Comparison of ENCODE assay signal across 10 cellular contexts in genomic region chr4:185513489-185514181, GRCh38. TPM values are rescaled to one million over a fixed set of nuclear protein-coding genes. Genes with fewer than 3 reads are reported as not detected.
DNase-seq lines count a peak whose midpoint lies in the region; ATAC-seq and TF ChIP-seq lines count a peak whose summit lies in the region.
"Had no signal": no experiment of that assay in that cellular context is flagged by ENCODE, and none has a peak within 500 bp of the region (broad histone marks: within the 10 kb centered on the region; RNA-seq: fewer than 3 reads in every experiment).

No MANE protein-coding gene starts in this region.

- H3K4me1 Mint-ChIP-seq in endodermal cell, result peaks cover 6% of the 10 kb centered on the region

- TF ChIP-seq POLR2A in body of pancreas (IDR thresholded peaks at IDR 0.05), result no peak

- peak overlapping the region in 1 of 2 donors; percentile 77 for H3K9ac ChIP-seq in liver (ENCODE audit: low read depth in 1 of 2, low read length in 2 of 2)
- H3K9ac ChIP-seq in endodermal cell (ENCODE audit: extremely low read depth, low read length, poor library complexity, severe bottlenecking), result no peak overlapping the region

- no peaks in the 10 kb centered on the region for H3K9me3 ChIP-seq in body of pancreas
- H3K9me3 ChIP-seq in liver (ENCODE audit: control insufficient read depth in 4 of 4, low read length in 3 of 4), result no peaks in the 10 kb centered on the region
- no peaks in the 10 kb centered on the region for H3K9me3 ChIP-seq in endodermal cell (ENCODE audit: control insufficient read depth, low read length)

- no peak for TF ChIP-seq CTCF in body of pancreas (IDR thresholded peaks at IDR 0.05)
- TF ChIP-seq CTCF in liver (IDR thresholded peaks at IDR 0.05; ENCODE audit: low read depth, low read length, missing input control), result no peak
- no peak for TF ChIP-seq CTCF in endodermal cell (conservative IDR thresholded peaks at IDR 0.05)

- no peak overlapping the region for H3K27ac Mint-ChIP-seq in endodermal cell
- H3K27ac Mint-ChIP-seq: stimulated activated naive CD8-positive, alpha-beta T cell treated with anti-CD3 and anti-CD28 coated beads, Interleukin-15, Interleukin-2, amounts not matched to agents 100 ng/mL and 50 ng/mL, for 24 hours had no signal

- H3K27ac ChIP-seq in body of pancreas (peak overlapping the region in 3 of 4 donors; percentile 2 to 35 (median 21)), liver (ENCODE audit: low read depth in 1 of 2, low read length in 2 of 2) (peak overlapping the region; percentile 10 to 80), endodermal cell (ENCODE audit: low read depth, low read length) (no peak overlapping the region)

- H3K4me1 ChIP-seq in body of pancreas, result peaks cover 22% of the 10 kb centered on the region
- peaks cover 0 to 15% (median 8%) of the 10 kb centered on the region in 4 donors for H3K4me1 ChIP-seq in liver (ENCODE audit: control insufficient read depth in 4 of 4, insufficient read depth in 4 of 4, low read length in 3 of 4)
- no peaks in the 10 kb centered on the region for H3K4me1 ChIP-seq in endodermal cell (ENCODE audit: control insufficient read depth, insufficient read depth, low read length)

- H3K27me3 ChIP-seq in body of pancreas (no peaks in the 10 kb centered on the region), liver (ENCODE audit: control insufficient read depth in 4 of 4, insufficient read depth in 4 of 4, low read length in 3 of 4) (no peaks in the 10 kb centered on the region), endodermal cell (ENCODE audit: control insufficient read depth, insufficient read depth, low read length, poor library complexity, severe bottlenecking) (no peaks in the 10 kb centered on the region)

- H3K27me3 Mint-ChIP-seq in endodermal cell (ENCODE audit: insufficient read depth), result peaks cover 4% of the 10 kb centered on the region

- H3K4me3 ChIP-seq in body of pancreas (no peak overlapping the region), liver (ENCODE audit: low read depth in 1 of 3, low read length in 3 of 3) (no peak overlapping the region), endodermal cell (ENCODE audit: low read length) (no peak overlapping the region)

- H3K4me3 Mint-ChIP-seq in endodermal cell, result no peak overlapping the region
- H3K4me3 Mint-ChIP-seq: stimulated activated naive CD8-positive, alpha-beta T cell treated with anti-CD3 and anti-CD28 coated beads, Interleukin-15, Interleukin-2, amounts not matched to agents 100 ng/mL and 50 ng/mL, for 24 hours had no signal

- ATAC-seq in body of pancreas, result peak; percentile 71
- ATAC-seq in HG03469 (IDR thresholded peaks at IDR 0.05; ENCODE audit: unreplicated experiment), result no peak
- ATAC-seq in GM18511 (IDR thresholded peaks at IDR 0.05; ENCODE audit: unreplicated experiment), result no peak

- H3K36me3 ChIP-seq in body of pancreas (replicated peaks in 1 of 2; ENCODE audit: insufficient read depth in 1 of 2, low read depth in 2 of 2), result no peaks in the 10 kb centered on the region
- H3K36me3 ChIP-seq in liver (ENCODE audit: control insufficient read depth in 4 of 4, insufficient read depth in 3 of 4, low read depth in 1 of 4, low read length in 3 of 4), result no peaks in the 10 kb centered on the region
- peaks cover 17% of the 10 kb centered on the region for H3K36me3 ChIP-seq in endodermal cell (ENCODE audit: control insufficient read depth, insufficient read depth, low read length)

- no peaks in the 10 kb centered on the region for H3K9me3 Mint-ChIP-seq in endodermal cell

- 28 to 46% methylated on average over 10 of the region's 10 CpGs for WGBS in body of pancreas, 2 donors
- 17% methylated on average over 10 of the region's 10 CpGs for WGBS in liver
- WGBS in endodermal cell (ENCODE audit: insufficient coverage in 1 of 2, insufficient read length in 1 of 2), 2 experiments, result 93 to 96% methylated on average over 7 to 10 of the region's 10 CpGs

- DNase-seq in Ammon's horn (ENCODE audit: low spot score) (peak; percentile 16), HuH-7 (ENCODE audit: low spot score) (peak; percentile 16), body of pancreas (peak; percentile 27 to 61 (median 52)), endodermal cell (no peak)
- DNase-seq in stimulated activated CD4-positive, alpha-beta T cell treated with anti-CD3 and anti-CD28 coated beads, Interleukin-4, amount 100 ng/mL, for 1 hour, result no peak
- DNase-seq: activated CD8-positive, alpha-beta memory T cell treated with anti-CD3 and anti-CD28 coated beads, Interleukin-2, amount 50 U/mL, for 4 hours had no signal

- no peaks in the 10 kb centered on the region for H3K36me3 Mint-ChIP-seq in endodermal cell (ENCODE audit: low read depth)

- TF ChIP-seq RAD21 in liver (IDR thresholded peaks at IDR 0.05), result peak; percentile 28 to 31

- intact Hi-C loops in body of pancreas (cut with DNase I), result no loop called here

TF ChIP-seq in liver, 16 proteins besides CTCF, POLR2A, EP300 and RAD21:
- TF ChIP-seq ATF3 (IDR thresholded peaks at IDR 0.05) (no peak), FOXA1 (IDR thresholded peaks at IDR 0.05) (peak; percentile 93), REST (IDR thresholded peaks at IDR 0.05) (peak; percentile 77), YY1 (IDR thresholded peaks at IDR 0.05) (peak; percentile 70), HNF4A (conservative IDR thresholded peaks at IDR 0.05) (peak; percentile 83 to 88), SP1 (IDR thresholded peaks at IDR 0.05) (peak; percentile 96), TAF1 (conservative IDR thresholded peaks at IDR 0.05) (no peak), JUND (IDR thresholded peaks at IDR 0.05) (peak; percentile 63 to 68), RXRA (IDR thresholded peaks at IDR 0.05) (peak; percentile 84 to 94), FOXA2 (IDR thresholded peaks at IDR 0.05) (peak; percentile 95), HNF4G (IDR thresholded peaks at IDR 0.05) (peak; percentile 57), ZBTB33 (IDR thresholded peaks at IDR 0.05) (peak; percentile 64), MAX (IDR thresholded peaks at IDR 0.05) (peak; percentile 81), NR2F2 (IDR thresholded peaks at IDR 0.05) (peak; percentile 88), EGR1 (IDR thresholded peaks at IDR 0.05; ENCODE audit: low read depth in 2 of 2) (peak in 1 of 2 donors; percentile 49), GABPA (IDR thresholded peaks at IDR 0.05 in 1 of 2, conservative IDR thresholded peaks at IDR 0.05 in 1 of 2) (peak in 1 of 2 donors; percentile 20)

RNA-seq across cellular contexts. Expression of gene PDLIM3, which starts 21.7 kb away (rescaled TPM):
- total RNA-seq in body of pancreas, result 10 to 100 TPM; 22.1 to 40.2 TPM
- 1 to 10 TPM in 1 of 2 donors, under 1 TPM in 1; 0.98 to 8.8 TPM for total RNA-seq in liver
- 1 to 10 TPM in 1 of 2 donors, under 1 TPM in 1; 0.58 to 5.7 TPM for polyA plus RNA-seq in liver
- 10 to 100 TPM in 1 of 2 donors, 1 to 10 TPM in 1; 4.3 to 11.0 TPM for total RNA-seq in endodermal cell
- polyA plus RNA-seq in endodermal cell (2013, experiment 1 of 2), result 13.9 TPM
- polyA plus RNA-seq in endodermal cell (2013, experiment 2 of 2), result 15.6 TPM

RNA-seq across cellular contexts. Expression of gene CCDC110, which starts 42.1 kb away (rescaled TPM):
- total RNA-seq in body of pancreas, result 10 to 100 TPM; 15.3 to 20.1 TPM
- total RNA-seq in liver, result 1 to 10 TPM in 1 of 2 donors, not detected in 1; 1.5 TPM
- under 1 TPM; 0.45 to 0.60 TPM for polyA plus RNA-seq in liver
- under 1 TPM; 0.26 to 0.80 TPM for total RNA-seq in endodermal cell
- polyA plus RNA-seq in endodermal cell (2013, experiment 1 of 2), result 0.82 TPM
- polyA plus RNA-seq in endodermal cell (2013, experiment 2 of 2), result 1.3 TPM

Comparison
In these comparisons a context has a peak if more than half of its experiments do, and no peak if none do; other contexts are left out.
1. DNase-seq: peak in Ammon's horn (single experiment), HuH-7 (single experiment) and body of pancreas (4 of 4); none in endodermal cell (single experiment) and stimulated activated CD4-positive, alpha-beta T cell treated with anti-CD3 and anti-CD28 coated beads, Interleukin-4, amount 100 ng/mL, for 1 hour (single experiment).
2. RNA of gene CCDC110, which starts 42.1 kb away (total RNA-seq): 15.3 to 20.1 TPM in body of pancreas; 1.5 TPM in liver and 0.26 to 0.80 TPM in endodermal cell; every median in the first group is over 4 times any median in the second.